23 cellular contexts compared by ENCODE assay signal in genomic region chr2:13495039-13495438, GRCh38.
"Had no signal": no experiment of that assay in that cellular context is flagged by ENCODE, and none has a peak within 500 bp of the region (broad histone marks: within the 10 kb centered on the region; RNA-seq: fewer than 3 reads in every experiment).

No MANE protein-coding gene starts in this region.

- H3K27ac Mint-ChIP-seq: activated B cell treated with CpG ODN at 0.5 μM for 24 hours; activated CD4-positive, alpha-beta T cell treated with anti-CD3 and anti-CD28 coated beads for 36 hours; activated naive CD4-positive, alpha-beta T cell treated with anti-CD3 and anti-CD28 coated beads, Interleukin-2, amount 10 ng/mL, durations not matched to agents 7 days and 5 days; activated T-cell treated with anti-CD3 and anti-CD28 coated beads, Interleukin-2, amount 50 U/mL, for 72 hours; nephron had no signal

- H3K4me3 Mint-ChIP-seq: activated B cell treated with CpG ODN at 0.5 μM for 24 hours; activated CD4-positive, alpha-beta T cell treated with anti-CD3 and anti-CD28 coated beads for 36 hours; activated naive CD4-positive, alpha-beta T cell treated with anti-CD3 and anti-CD28 coated beads, Interleukin-2, amount 10 ng/mL, durations not matched to agents 7 days and 5 days; activated T-cell treated with anti-CD3 and anti-CD28 coated beads, Interleukin-2, amount 50 U/mL, for 72 hours; nephron had no signal

- H3K27me3 Mint-ChIP-seq: activated B cell treated with CpG ODN at 0.5 μM for 24 hours; activated CD4-positive, alpha-beta T cell treated with anti-CD3 and anti-CD28 coated beads for 36 hours; activated naive CD4-positive, alpha-beta T cell treated with anti-CD3 and anti-CD28 coated beads, Interleukin-2, amount 10 ng/mL, durations not matched to agents 7 days and 5 days had no signal

- FAIRE-seq: islet of Langerhans had no signal

- H3K27ac ChIP-seq: body of pancreas, cardiac muscle cell, epithelial cell of prostate, gastroesophageal sphincter, neutrophil, ovary, psoas muscle, right atrium auricular region, upper lobe of left lung had no signal

- H3K36me3 Mint-ChIP-seq: activated naive CD4-positive, alpha-beta T cell treated with anti-CD3 and anti-CD28 coated beads, Interleukin-2, amount 10 ng/mL, durations not matched to agents 7 days and 5 days had no signal

- H3K4me1 Mint-ChIP-seq: activated B cell treated with CpG ODN at 0.5 μM for 24 hours; activated CD4-positive, alpha-beta T cell treated with anti-CD3 and anti-CD28 coated beads for 36 hours; activated naive CD4-positive, alpha-beta T cell treated with anti-CD3 and anti-CD28 coated beads, Interleukin-2, amount 10 ng/mL, durations not matched to agents 7 days and 5 days; nephron had no signal

- H3K9me3 ChIP-seq: body of pancreas, gastroesophageal sphincter, neutrophil, ovary, psoas muscle, right atrium auricular region, upper lobe of left lung had no signal

- H3K4me1 ChIP-seq: body of pancreas, gastroesophageal sphincter, psoas muscle, right atrium auricular region, upper lobe of left lung had no signal

- DNase-seq: activated B cell treated with CpG ODN at 0.5 μM for 24 hours; activated CD4-positive, alpha-beta T cell treated with anti-CD3 and anti-CD28 coated beads for 36 hours; activated CD4-positive, alpha-beta T cell treated with anti-CD3 and anti-CD28 coated beads, Interleukin-2, amount 50 U/mL, for 4 hours; activated effector memory CD4-positive, alpha-beta T cell treated with Interleukin-2 at 50 U/mL for 16 hours; activated naive CD4-positive, alpha-beta T cell treated with anti-CD3 and anti-CD28 coated beads, Interleukin-2, amount 10 ng/mL, durations not matched to agents 7 days and 5 days; activated T-cell treated with anti-CD3 and anti-CD28 coated beads, Interleukin-2, amount 50 U/mL, for 72 hours; body of pancreas; cortex of kidney; head of caudate nucleus; midbrain; ovary; psoas muscle; stimulated activated CD4-positive, alpha-beta T cell treated with anti-CD3 and anti-CD28 coated beads, Interleukin-4, amount 100 ng/mL, for 24 hours; stimulated activated naive CD8-positive, alpha-beta T cell treated with anti-CD3 and anti-CD28 coated beads, Interleukin-15, Interleukin-2, amounts not matched to agents 100 U/mL and 50 U/mL, for 24 hours; T1000; upper lobe of left lung had no signal

- ATAC-seq: activated CD4-positive, alpha-beta T cell treated with anti-CD3 and anti-CD28 coated beads for 36 hours; activated T-cell treated with anti-CD3 and anti-CD28 coated beads, Interleukin-2, amount 50 U/mL, for 72 hours; body of pancreas; gastroesophageal sphincter; psoas muscle; stimulated activated naive CD8-positive, alpha-beta T cell treated with anti-CD3 and anti-CD28 coated beads, Interleukin-15, Interleukin-2, amounts not matched to agents 100 U/mL and 50 U/mL, for 24 hours had no signal

- H3K9me3 Mint-ChIP-seq: activated B cell treated with CpG ODN at 0.5 μM for 24 hours, nephron had no signal

- H3K4me3 ChIP-seq: body of pancreas, cardiac muscle cell, gastroesophageal sphincter, ovary, psoas muscle, right atrium auricular region, upper lobe of left lung had no signal
